Comparison of ENCODE assay signal across 11 cellular contexts in genomic region chr11:2951235-2952110, GRCh38. TPM values are rescaled to one million over a fixed set of nuclear protein-coding genes. Genes with fewer than 3 reads are reported as not detected.
DNase-seq lines count a peak whose midpoint lies in the region; ATAC-seq and TF ChIP-seq lines count a peak whose summit lies in the region.
"Had no signal": no experiment of that assay in that cellular context is flagged by ENCODE, and none has a peak within 500 bp of the region (broad histone marks: within the 10 kb centered on the region; RNA-seq: fewer than 3 reads in every experiment).

No MANE protein-coding gene starts in this region.

- CTCF ChIA-PET in MCF 10A (lab: Yijun Ruan, JAX): interaction anchor here (0.8 to 1.6 kb wide), 3 partner anchors 15 to 21 kb away, joined by 3 to 5 read pairs (median 4); no protein-coding TSS in a partner anchor
- CTCF ChIA-PET in activated CD4-positive, alpha-beta memory T cell treated with anti-CD3 and anti-CD28 coated beads, Interleukin-2, amount 10 ng/mL, durations not matched to agents 7 days and 5 days (lab: Charles Lee): interaction anchor here (1.5 kb wide), 1 partner anchor 59 kb away, joined by 4 read pairs; no protein-coding TSS in a partner anchor

- POLR2A ChIA-PET in MCF 10A (lab: Yijun Ruan, JAX): interaction anchor here (0.8 to 2.2 kb wide), 3 partner anchors 9 to 640 kb away, joined by 3 to 6 read pairs (median 4); no protein-coding TSS in a partner anchor
- POLR2A ChIA-PET in activated CD4-positive, alpha-beta memory T cell treated with anti-CD3 and anti-CD28 coated beads, Interleukin-2, amount 10 ng/mL, durations not matched to agents 7 days and 5 days (lab: Charles Lee): interaction anchor here (0.9 to 3.7 kb wide), 6 partner anchors 10 to 71 kb away, joined by 3 to 17 read pairs (median 4); no protein-coding TSS in a partner anchor

- no peaks in the 10 kb centered on the region for H3K4me1 ChIP-seq in breast epithelium
- no peaks in the 10 kb centered on the region for H3K4me1 ChIP-seq in psoas muscle

- peaks cover 94% of the 10 kb centered on the region for H3K36me3 Mint-ChIP-seq in MCF 10A (ENCODE audit: insufficient read depth, unreplicated experiment)
- peaks cover 95% of the 10 kb centered on the region for H3K36me3 Mint-ChIP-seq in activated CD4-positive, alpha-beta memory T cell treated with anti-CD3 and anti-CD28 coated beads, Interleukin-2, amount 10 ng/mL, durations not matched to agents 7 days and 5 days (ENCODE audit: low read depth)

- H3K36me3 ChIP-seq in breast epithelium: peaks cover 6% of the 10 kb centered on the region
- peaks cover 8 to 99% of the 10 kb centered on the region in 2 donors for H3K36me3 ChIP-seq in psoas muscle (ENCODE audit: insufficient read depth in 1 of 2, low read depth in 1 of 2)

- WGBS in psoas muscle, 3 donors: 82 to 86% (median 84%) methylated on average over 9 of the region's 9 CpGs

- no peak for TF ChIP-seq POLR2A in breast epithelium (IDR thresholded peaks at IDR 0.05)

- no peaks in the 10 kb centered on the region for H3K9me3 Mint-ChIP-seq in MCF 10A (ENCODE audit: unreplicated experiment)
- H3K9me3 Mint-ChIP-seq in activated CD4-positive, alpha-beta memory T cell treated with anti-CD3 and anti-CD28 coated beads, Interleukin-2, amount 10 ng/mL, durations not matched to agents 7 days and 5 days: no peaks in the 10 kb centered on the region

- no peak overlapping the region for H3K4me3 Mint-ChIP-seq in MCF 10A (ENCODE audit: unreplicated experiment)
- H3K4me3 Mint-ChIP-seq in activated CD4-positive, alpha-beta memory T cell treated with anti-CD3 and anti-CD28 coated beads, Interleukin-2, amount 10 ng/mL, durations not matched to agents 7 days and 5 days: no peak overlapping the region

- TF ChIP-seq CTCF in MCF 10A (IDR thresholded peaks at IDR 0.05; ENCODE audit: unreplicated experiment) (no peak), breast epithelium (IDR thresholded peaks at IDR 0.05) (no peak), fibroblast of pulmonary artery (IDR thresholded peaks at IDR 0.05; ENCODE audit: low read length, missing control alignments) (no peak), psoas muscle (IDR thresholded peaks at IDR 0.05) (no peak)

- intact Hi-C loops in MCF 10A (cut with micrococcal nuclease): no loop called here
- intact Hi-C loops in breast epithelium (cut with DNase I; ENCODE audit: low total_unique reads): no loop called here
- intact Hi-C loops in psoas muscle (cut with DNase I): no loop called here

- H3K4me3 ChIP-seq in breast epithelium (no peak overlapping the region), fibroblast of pulmonary artery (replicated peaks; ENCODE audit: low read depth, low read length) (no peak overlapping the region), psoas muscle (no peak overlapping the region)
- H3K4me3 ChIP-seq: skin epidermis had no signal

- peak; percentile 48 for DNase-seq in MCF 10A (ENCODE audit: unreplicated experiment)
- DNase-seq in breast epithelium (ENCODE audit: low spot score in 2 of 2): no peak
- DNase-seq in activated CD4-positive, alpha-beta memory T cell treated with anti-CD3 and anti-CD28 coated beads, Interleukin-2, amount 10 ng/mL, durations not matched to agents 7 days and 5 days: no peak
- peak; percentile 58 for DNase-seq in fibroblast of pulmonary artery (ENCODE audit: low read depth)
- DNase-seq in NCI-H748 treated with DMSO at 0.1 percent for 48 hours (lab: John Stamatoyannopoulos, UW): no peak
- DNase-seq in psoas muscle: no peak
- DNase-seq: NCI-H2081 had no signal

- peaks cover 6% of the 10 kb centered on the region for H3K4me1 Mint-ChIP-seq in MCF 10A (ENCODE audit: insufficient read depth, unreplicated experiment)
- H3K4me1 Mint-ChIP-seq in activated CD4-positive, alpha-beta memory T cell treated with anti-CD3 and anti-CD28 coated beads, Interleukin-2, amount 10 ng/mL, durations not matched to agents 7 days and 5 days: peaks cover 70% of the 10 kb centered on the region

- H3K27ac Mint-ChIP-seq in MCF 10A (ENCODE audit: low read depth, unreplicated experiment): peak overlapping the region; percentile 18
- H3K27ac Mint-ChIP-seq in activated CD4-positive, alpha-beta memory T cell treated with anti-CD3 and anti-CD28 coated beads, Interleukin-2, amount 10 ng/mL, durations not matched to agents 7 days and 5 days: peak overlapping the region; percentile 72

- H3K27me3 ChIP-seq in breast epithelium: no peaks in the 10 kb centered on the region
- H3K27me3 ChIP-seq in psoas muscle (ENCODE audit: insufficient read depth in 3 of 3, low read length in 2 of 3): no peaks in the 10 kb centered on the region

- H3K9me3 ChIP-seq in breast epithelium (no peaks in the 10 kb centered on the region), psoas muscle (no peaks in the 10 kb centered on the region)

- no peaks in the 10 kb centered on the region for H3K27me3 Mint-ChIP-seq in MCF 10A (ENCODE audit: insufficient read depth, unreplicated experiment)
- H3K27me3 Mint-ChIP-seq in activated CD4-positive, alpha-beta memory T cell treated with anti-CD3 and anti-CD28 coated beads, Interleukin-2, amount 10 ng/mL, durations not matched to agents 7 days and 5 days: no peaks in the 10 kb centered on the region

- BruUV-seq in MCF 10A (replicated peaks; lab: Mats Ljungman, UMichigan): no TSS peak

- H3K27ac ChIP-seq in breast epithelium (no peak overlapping the region), psoas muscle (no peak overlapping the region)
- H3K27ac ChIP-seq: C4-2B had no signal

- ATAC-seq in GM21381 (IDR thresholded peaks at IDR 0.05; ENCODE audit: unreplicated experiment) (no peak), HG02610 (IDR thresholded peaks at IDR 0.05; ENCODE audit: unreplicated experiment) (no peak), psoas muscle (no peak)

RNA-seq across cellular contexts. Expression of gene PHLDA2, which starts 22.3 kb away (rescaled TPM):
- total RNA-seq in MCF 10A (2022) (118 and 135 TPM in 2 replicates), breast epithelium (1 to 10 TPM in 2 of 3 donors, not detected in 1; 2.0 to 2.3 TPM), psoas muscle (1 to 10 TPM in 1 of 4 donors, under 1 TPM in 3; 0.49 to 1.1 (median 0.69) TPM)
- 1 to 10 TPM; 3.7 to 5.0 TPM for total RNA-seq in activated CD4-positive, alpha-beta memory T cell treated with anti-CD3 and anti-CD28 coated beads, Interleukin-2, amount 10 ng/mL, durations not matched to agents 7 days and 5 days
- polyA plus RNA-seq in psoas muscle: 1 to 10 TPM in 1 of 3 donors, under 1 TPM in 2; 0.87 to 7.3 (median 0.97) TPM

RNA-seq across cellular contexts. Expression of gene NAP1L4, which starts 40.7 kb away (rescaled TPM):
- total RNA-seq in MCF 10A (2022) (103 TPM in 2 replicates), breast epithelium (100 to 1,000 TPM in 1 of 3 donors, 10 to 100 TPM in 2; 87.1 to 167 (median 98.3) TPM), psoas muscle (100 to 1,000 TPM; 143 to 153 (median 147) TPM)
- 100 to 1,000 TPM; 299 to 314 TPM for total RNA-seq in activated CD4-positive, alpha-beta memory T cell treated with anti-CD3 and anti-CD28 coated beads, Interleukin-2, amount 10 ng/mL, durations not matched to agents 7 days and 5 days
- polyA plus RNA-seq in psoas muscle: 100 to 1,000 TPM; 121 to 140 (median 139) TPM

Comparison
In these comparisons a context has a peak if more than half of its experiments do, and no peak if none do; other contexts are left out.
1. DNase-seq: peak in MCF 10A (single experiment) and fibroblast of pulmonary artery (single experiment); none in breast epithelium (0 of 2), activated CD4-positive, alpha-beta memory T cell treated with anti-CD3 and anti-CD28 coated beads, Interleukin-2, amount 10 ng/mL, durations not matched to agents 7 days and 5 days (single experiment), NCI-H748 treated with DMSO at 0.1 percent for 48 hours (single experiment) and psoas muscle (0 of 2).
2. RNA of gene PHLDA2, which starts 22.3 kb away (total RNA-seq): 118 to 135 TPM in MCF 10A; 3.7 to 5.0 TPM in activated CD4-positive, alpha-beta memory T cell treated with anti-CD3 and anti-CD28 coated beads, Interleukin-2, amount 10 ng/mL, durations not matched to agents 7 days and 5 days, 2.0 to 2.3 TPM in breast epithelium and 0.49 to 1.1 TPM in psoas muscle; every median in the first group is over 10 times any median in the second.